In genomic region chr19:17109962-17110598, GRCh38 we compare ENCODE assay signal across 8 cellular contexts. TPM values are rescaled to one million over a fixed set of nuclear protein-coding genes. Genes with fewer than 3 reads are reported as not detected.
DNase-seq lines count a peak whose midpoint lies in the region; ATAC-seq lines count a peak whose summit lies in the region.

No MANE protein-coding gene starts in this region.

- ATAC-seq in HG02571 (IDR thresholded peaks at IDR 0.05; ENCODE audit: unreplicated experiment): peak; percentile 44
- no peak for ATAC-seq in GM21390 (IDR thresholded peaks at IDR 0.05; ENCODE audit: unreplicated experiment)
- ATAC-seq in HG03565 (IDR thresholded peaks at IDR 0.05; ENCODE audit: unreplicated experiment): no peak

- DNase-seq in GDM1 (lab: John Stamatoyannopoulos, UW) (peak; percentile 71), mucosa of gallbladder (ENCODE audit: low spot score) (peak; percentile 54), DMS153 (lab: John Stamatoyannopoulos, UW) (no peak), DMS53 treated with DMSO at 0.1 percent for 48 hours (lab: John Stamatoyannopoulos, UW; ENCODE audit: unreplicated experiment) (no peak)
- peak; percentile 27 for DNase-seq in activated CD8-positive, alpha-beta memory T cell treated with anti-CD3 and anti-CD28 coated beads, Interleukin-2, amount 50 U/mL, for 4 hours

RNA-seq across cellular contexts. Expression of gene MYO9B, which starts 34.5 kb away (rescaled TPM):
- total RNA-seq in mucosa of gallbladder: 75.0 TPM

RNA-seq across cellular contexts. Expression of gene HAUS8, which starts 34.8 kb away (rescaled TPM):
- total RNA-seq in mucosa of gallbladder: 10.8 TPM

Comparison
In these comparisons a context has a peak if more than half of its experiments do, and no peak if none do; other contexts are left out.
1. DNase-seq: peak in GDM1 (single experiment), activated CD8-positive, alpha-beta memory T cell treated with anti-CD3 and anti-CD28 coated beads, Interleukin-2, amount 50 U/mL, for 4 hours (single experiment) and mucosa of gallbladder (single experiment); none in DMS153 (single experiment) and DMS53 treated with DMSO at 0.1 percent for 48 hours (single experiment).